ENCODE assay signal across 1 cellular context in the genomic region with DNA sequence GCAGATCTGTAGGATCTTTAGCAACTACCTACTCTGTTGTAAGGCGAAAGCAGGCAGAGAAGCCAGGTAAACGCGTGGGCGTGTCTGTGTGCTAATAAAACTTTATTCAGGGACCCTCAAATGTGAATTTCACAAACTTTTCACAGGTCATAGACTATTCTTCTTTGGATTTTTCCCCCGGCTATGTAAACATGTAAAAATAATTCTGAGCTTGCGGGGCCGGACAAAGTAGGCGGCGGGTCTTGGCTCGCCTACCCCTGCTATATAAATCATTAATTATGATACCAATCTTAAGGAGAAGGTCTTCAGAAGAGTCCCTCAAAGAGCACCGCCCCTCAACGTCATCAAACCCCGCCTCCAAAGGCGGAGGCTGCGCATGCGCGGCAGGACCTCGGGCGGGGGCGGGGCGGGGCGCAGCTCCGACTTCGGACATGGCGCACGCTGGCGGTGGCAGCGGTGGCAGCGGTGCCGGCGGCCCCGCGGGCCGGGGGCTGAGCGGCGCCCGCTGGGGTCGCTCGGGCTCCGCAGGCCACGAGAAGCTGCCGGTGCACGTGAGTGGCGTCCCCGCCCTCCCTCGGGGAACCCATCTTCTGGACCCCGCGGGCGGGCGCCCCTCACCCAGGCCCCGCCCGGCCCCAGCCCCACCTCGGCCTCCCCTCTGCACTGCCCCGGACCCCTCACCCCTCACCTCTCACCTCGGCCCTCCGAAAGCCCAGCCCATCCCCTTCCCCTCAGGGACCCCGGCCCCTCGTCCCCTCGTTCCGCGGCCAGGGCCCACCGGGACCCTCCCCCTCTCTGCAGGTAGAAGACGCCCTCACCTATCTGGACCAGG.
TF ChIP-seq lines count a peak whose summit lies in the region.

A gene with protein sequence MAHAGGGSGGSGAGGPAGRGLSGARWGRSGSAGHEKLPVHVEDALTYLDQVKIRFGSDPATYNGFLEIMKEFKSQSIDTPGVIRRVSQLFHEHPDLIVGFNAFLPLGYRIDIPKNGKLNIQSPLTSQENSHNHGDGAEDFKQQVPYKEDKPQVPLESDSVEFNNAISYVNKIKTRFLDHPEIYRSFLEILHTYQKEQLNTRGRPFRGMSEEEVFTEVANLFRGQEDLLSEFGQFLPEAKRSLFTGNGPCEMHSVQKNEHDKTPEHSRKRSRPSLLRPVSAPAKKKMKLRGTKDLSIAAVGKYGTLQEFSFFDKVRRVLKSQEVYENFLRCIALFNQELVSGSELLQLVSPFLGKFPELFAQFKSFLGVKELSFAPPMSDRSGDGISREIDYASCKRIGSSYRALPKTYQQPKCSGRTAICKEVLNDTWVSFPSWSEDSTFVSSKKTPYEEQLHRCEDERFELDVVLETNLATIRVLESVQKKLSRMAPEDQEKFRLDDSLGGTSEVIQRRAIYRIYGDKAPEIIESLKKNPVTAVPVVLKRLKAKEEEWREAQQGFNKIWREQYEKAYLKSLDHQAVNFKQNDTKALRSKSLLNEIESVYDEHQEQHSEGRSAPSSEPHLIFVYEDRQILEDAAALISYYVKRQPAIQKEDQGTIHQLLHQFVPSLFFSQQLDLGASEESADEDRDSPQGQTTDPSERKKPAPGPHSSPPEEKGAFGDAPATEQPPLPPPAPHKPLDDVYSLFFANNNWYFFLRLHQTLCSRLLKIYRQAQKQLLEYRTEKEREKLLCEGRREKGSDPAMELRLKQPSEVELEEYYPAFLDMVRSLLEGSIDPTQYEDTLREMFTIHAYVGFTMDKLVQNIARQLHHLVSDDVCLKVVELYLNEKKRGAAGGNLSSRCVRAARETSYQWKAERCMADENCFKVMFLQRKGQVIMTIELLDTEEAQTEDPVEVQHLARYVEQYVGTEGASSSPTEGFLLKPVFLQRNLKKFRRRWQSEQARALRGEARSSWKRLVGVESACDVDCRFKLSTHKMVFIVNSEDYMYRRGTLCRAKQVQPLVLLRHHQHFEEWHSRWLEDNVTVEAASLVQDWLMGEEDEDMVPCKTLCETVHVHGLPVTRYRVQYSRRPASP (plus strand): TSS at position 409 of the 832 bp plus-strand sequence. CDS start 23 bp downstream, at position 432.

TF ChIP-seq in HepG2, 621 proteins besides CTCF, POLR2A, EP300 and RAD21 (continued from another document and continues in another):
- TF ChIP-seq, protein P1, sequence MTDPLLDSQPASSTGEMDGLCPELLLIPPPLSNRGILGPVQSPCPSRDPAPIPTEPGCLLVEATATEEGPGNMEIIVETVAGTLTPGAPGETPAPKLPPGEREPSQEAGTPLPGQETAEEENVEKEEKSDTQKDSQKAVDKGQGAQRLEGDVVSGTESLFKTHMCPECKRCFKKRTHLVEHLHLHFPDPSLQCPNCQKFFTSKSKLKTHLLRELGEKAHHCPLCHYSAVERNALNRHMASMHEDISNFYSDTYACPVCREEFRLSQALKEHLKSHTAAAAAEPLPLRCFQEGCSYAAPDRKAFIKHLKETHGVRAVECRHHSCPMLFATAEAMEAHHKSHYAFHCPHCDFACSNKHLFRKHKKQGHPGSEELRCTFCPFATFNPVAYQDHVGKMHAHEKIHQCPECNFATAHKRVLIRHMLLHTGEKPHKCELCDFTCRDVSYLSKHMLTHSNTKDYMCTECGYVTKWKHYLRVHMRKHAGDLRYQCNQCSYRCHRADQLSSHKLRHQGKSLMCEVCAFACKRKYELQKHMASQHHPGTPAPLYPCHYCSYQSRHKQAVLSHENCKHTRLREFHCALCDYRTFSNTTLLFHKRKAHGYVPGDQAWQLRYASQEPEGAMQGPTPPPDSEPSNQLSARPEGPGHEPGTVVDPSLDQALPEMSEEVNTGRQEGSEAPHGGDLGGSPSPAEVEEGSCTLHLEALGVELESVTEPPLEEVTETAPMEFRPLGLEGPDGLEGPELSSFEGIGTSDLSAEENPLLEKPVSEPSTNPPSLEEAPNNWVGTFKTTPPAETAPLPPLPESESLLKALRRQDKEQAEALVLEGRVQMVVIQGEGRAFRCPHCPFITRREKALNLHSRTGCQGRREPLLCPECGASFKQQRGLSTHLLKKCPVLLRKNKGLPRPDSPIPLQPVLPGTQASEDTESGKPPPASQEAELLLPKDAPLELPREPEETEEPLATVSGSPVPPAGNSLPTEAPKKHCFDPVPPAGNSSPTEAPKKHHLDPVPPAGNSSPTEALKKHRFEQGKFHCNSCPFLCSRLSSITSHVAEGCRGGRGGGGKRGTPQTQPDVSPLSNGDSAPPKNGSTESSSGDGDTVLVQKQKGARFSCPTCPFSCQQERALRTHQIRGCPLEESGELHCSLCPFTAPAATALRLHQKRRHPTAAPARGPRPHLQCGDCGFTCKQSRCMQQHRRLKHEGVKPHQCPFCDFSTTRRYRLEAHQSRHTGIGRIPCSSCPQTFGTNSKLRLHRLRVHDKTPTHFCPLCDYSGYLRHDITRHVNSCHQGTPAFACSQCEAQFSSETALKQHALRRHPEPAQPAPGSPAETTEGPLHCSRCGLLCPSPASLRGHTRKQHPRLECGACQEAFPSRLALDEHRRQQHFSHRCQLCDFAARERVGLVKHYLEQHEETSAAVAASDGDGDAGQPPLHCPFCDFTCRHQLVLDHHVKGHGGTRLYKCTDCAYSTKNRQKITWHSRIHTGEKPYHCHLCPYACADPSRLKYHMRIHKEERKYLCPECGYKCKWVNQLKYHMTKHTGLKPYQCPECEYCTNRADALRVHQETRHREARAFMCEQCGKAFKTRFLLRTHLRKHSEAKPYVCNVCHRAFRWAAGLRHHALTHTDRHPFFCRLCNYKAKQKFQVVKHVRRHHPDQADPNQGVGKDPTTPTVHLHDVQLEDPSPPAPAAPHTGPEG (CRISPR knock-in tag; IDR thresholded peaks at IDR 0.05) = 0 out of 2 replicates have a peak, but pooled peaks have one; percentile 43
- TF ChIP-seq PAF1 (CRISPR knock-in tag; IDR thresholded peaks at IDR 0.05) (no peak), ZFP90 (CRISPR knock-in tag; IDR thresholded peaks at IDR 0.05; ENCODE audit: borderline replicate concordance) (no peak), HOXA7 (CRISPR knock-in tag; IDR thresholded peaks at IDR 0.05) (no peak), GATAD1 (CRISPR knock-in tag; IDR thresholded peaks at IDR 0.05) (peak; percentile 49; the same call in 1 of the 2 replicates), ZNF274 (CRISPR knock-in tag; IDR thresholded peaks at IDR 0.05) (no peak), ZNF839 (CRISPR knock-in tag; IDR thresholded peaks at IDR 0.05; ENCODE audit: borderline replicate concordance) (no peak), ZNF777 (CRISPR knock-in tag; IDR thresholded peaks at IDR 0.05) (peak; percentile 72; the same call in 1 of the 2 replicates), ESRRA (CRISPR knock-in tag; IDR thresholded peaks at IDR 0.05; ENCODE audit: low read depth) (0 out of 2 replicates have a peak, but pooled peaks have one; percentile 38), FOXP1 (IDR thresholded peaks at IDR 0.05) (no peak), FOXP1 (CRISPR knock-in tag; IDR thresholded peaks at IDR 0.05) (no peak), ZNF547 (CRISPR knock-in tag; IDR thresholded peaks at IDR 0.05) (peak; percentile 49; the same call in 1 of the 2 replicates), THAP11 (CRISPR knock-in tag; IDR thresholded peaks at IDR 0.05) (peak; percentile 20; the same call in 1 of the 2 replicates), ARNTL (CRISPR knock-in tag; IDR thresholded peaks at IDR 0.05) (no peak; the same call in 1 of the 2 replicates), SMAD1 (CRISPR knock-in tag; IDR thresholded peaks at IDR 0.05; ENCODE audit: borderline replicate concordance, low read depth) (no peak), ZSCAN20 (CRISPR knock-in tag; IDR thresholded peaks at IDR 0.05; ENCODE audit: borderline replicate concordance) (no peak), ZNF773 (CRISPR knock-in tag; IDR thresholded peaks at IDR 0.05; ENCODE audit: borderline replicate concordance) (0 out of 2 replicates have a peak, but pooled peaks have one; percentile 36), MAZ (IDR thresholded peaks at IDR 0.05; ENCODE audit: borderline replicate concordance, low read depth, low read length) (peak; percentile 51; the same call in 1 of the 2 replicates), MAZ (CRISPR knock-in tag; IDR thresholded peaks at IDR 0.05; ENCODE audit: low read depth) (peak; percentile 57; the same call in 1 of the 2 replicates), ZNF569 (CRISPR knock-in tag; IDR thresholded peaks at IDR 0.05; ENCODE audit: borderline replicate concordance) (no peak), ZNF30 (CRISPR knock-in tag; IDR thresholded peaks at IDR 0.05) (no peak)
- TF ChIP-seq, protein P2, sequence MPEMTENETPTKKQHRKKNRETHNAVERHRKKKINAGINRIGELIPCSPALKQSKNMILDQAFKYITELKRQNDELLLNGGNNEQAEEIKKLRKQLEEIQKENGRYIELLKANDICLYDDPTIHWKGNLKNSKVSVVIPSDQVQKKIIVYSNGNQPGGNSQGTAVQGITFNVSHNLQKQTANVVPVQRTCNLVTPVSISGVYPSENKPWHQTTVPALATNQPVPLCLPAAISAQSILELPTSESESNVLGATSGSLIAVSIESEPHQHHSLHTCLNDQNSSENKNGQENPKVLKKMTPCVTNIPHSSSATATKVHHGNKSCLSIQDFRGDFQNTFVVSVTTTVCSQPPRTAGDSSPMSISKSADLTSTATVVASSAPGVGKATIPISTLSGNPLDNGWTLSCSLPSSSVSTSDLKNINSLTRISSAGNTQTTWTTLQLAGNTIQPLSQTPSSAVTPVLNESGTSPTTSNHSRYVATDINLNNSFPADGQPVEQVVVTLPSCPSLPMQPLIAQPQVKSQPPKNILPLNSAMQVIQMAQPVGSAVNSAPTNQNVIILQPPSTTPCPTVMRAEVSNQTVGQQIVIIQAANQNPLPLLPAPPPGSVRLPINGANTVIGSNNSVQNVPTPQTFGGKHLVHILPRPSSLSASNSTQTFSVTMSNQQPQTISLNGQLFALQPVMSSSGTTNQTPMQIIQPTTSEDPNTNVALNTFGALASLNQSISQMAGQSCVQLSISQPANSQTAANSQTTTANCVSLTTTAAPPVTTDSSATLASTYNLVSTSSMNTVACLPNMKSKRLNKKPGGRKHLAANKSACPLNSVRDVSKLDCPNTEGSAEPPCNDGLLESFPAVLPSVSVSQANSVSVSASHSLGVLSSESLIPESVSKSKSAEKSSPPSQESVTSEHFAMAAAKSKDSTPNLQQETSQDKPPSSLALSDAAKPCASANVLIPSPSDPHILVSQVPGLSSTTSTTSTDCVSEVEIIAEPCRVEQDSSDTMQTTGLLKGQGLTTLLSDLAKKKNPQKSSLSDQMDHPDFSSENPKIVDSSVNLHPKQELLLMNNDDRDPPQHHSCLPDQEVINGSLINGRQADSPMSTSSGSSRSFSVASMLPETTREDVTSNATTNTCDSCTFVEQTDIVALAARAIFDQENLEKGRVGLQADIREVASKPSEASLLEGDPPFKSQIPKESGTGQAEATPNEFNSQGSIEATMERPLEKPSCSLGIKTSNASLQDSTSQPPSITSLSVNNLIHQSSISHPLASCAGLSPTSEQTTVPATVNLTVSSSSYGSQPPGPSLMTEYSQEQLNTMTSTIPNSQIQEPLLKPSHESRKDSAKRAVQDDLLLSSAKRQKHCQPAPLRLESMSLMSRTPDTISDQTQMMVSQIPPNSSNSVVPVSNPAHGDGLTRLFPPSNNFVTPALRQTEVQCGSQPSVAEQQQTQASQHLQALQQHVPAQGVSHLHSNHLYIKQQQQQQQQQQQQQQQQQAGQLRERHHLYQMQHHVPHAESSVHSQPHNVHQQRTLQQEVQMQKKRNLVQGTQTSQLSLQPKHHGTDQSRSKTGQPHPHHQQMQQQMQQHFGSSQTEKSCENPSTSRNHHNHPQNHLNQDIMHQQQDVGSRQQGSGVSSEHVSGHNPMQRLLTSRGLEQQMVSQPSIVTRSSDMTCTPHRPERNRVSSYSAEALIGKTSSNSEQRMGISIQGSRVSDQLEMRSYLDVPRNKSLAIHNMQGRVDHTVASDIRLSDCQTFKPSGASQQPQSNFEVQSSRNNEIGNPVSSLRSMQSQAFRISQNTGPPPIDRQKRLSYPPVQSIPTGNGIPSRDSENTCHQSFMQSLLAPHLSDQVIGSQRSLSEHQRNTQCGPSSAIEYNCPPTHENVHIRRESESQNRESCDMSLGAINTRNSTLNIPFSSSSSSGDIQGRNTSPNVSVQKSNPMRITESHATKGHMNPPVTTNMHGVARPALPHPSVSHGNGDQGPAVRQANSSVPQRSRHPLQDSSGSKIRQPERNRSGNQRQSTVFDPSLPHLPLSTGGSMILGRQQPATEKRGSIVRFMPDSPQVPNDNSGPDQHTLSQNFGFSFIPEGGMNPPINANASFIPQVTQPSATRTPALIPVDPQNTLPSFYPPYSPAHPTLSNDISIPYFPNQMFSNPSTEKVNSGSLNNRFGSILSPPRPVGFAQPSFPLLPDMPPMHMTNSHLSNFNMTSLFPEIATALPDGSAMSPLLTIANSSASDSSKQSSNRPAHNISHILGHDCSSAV (CRISPR knock-in tag; IDR thresholded peaks at IDR 0.05; ENCODE audit: borderline replicate concordance) = no peak
- TF ChIP-seq, protein P3, sequence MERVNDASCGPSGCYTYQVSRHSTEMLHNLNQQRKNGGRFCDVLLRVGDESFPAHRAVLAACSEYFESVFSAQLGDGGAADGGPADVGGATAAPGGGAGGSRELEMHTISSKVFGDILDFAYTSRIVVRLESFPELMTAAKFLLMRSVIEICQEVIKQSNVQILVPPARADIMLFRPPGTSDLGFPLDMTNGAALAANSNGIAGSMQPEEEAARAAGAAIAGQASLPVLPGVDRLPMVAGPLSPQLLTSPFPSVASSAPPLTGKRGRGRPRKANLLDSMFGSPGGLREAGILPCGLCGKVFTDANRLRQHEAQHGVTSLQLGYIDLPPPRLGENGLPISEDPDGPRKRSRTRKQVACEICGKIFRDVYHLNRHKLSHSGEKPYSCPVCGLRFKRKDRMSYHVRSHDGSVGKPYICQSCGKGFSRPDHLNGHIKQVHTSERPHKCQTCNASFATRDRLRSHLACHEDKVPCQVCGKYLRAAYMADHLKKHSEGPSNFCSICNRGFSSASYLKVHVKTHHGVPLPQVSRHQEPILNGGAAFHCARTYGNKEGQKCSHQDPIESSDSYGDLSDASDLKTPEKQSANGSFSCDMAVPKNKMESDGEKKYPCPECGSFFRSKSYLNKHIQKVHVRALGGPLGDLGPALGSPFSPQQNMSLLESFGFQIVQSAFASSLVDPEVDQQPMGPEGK (CRISPR knock-in tag; IDR thresholded peaks at IDR 0.05) = peak; percentile 42; the same call in 1 of the 2 replicates
- TF ChIP-seq, protein P4, sequence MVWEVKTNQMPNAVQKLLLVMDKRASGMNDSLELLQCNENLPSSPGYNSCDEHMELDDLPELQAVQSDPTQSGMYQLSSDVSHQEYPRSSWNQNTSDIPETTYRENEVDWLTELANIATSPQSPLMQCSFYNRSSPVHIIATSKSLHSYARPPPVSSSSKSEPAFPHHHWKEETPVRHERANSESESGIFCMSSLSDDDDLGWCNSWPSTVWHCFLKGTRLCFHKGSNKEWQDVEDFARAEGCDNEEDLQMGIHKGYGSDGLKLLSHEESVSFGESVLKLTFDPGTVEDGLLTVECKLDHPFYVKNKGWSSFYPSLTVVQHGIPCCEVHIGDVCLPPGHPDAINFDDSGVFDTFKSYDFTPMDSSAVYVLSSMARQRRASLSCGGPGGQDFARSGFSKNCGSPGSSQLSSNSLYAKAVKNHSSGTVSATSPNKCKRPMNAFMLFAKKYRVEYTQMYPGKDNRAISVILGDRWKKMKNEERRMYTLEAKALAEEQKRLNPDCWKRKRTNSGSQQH (CRISPR knock-in tag; IDR thresholded peaks at IDR 0.05; ENCODE audit: low read depth) = no peak
